In the genomic region with DNA sequence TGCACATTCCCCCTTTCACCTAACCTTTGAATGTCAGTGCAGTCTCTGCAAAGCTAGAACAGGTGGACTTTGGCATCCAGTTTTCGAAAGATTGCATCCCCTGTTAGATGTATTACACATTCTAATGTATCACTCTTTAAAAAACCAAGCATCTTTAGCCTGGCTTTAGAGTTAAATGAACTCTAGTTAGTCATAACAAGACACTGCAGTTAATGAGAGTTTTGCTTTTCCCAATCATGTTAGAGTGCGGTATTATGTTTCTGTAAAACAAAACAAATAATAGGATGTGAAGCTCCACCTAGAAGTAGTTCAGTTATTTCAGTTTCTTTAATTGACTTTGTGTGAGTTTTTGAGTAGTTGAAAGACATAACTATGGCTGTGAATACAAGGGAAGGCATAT, we compare ENCODE assay signal across 26 cellular contexts. TPM values are rescaled to one million over a fixed set of nuclear protein-coding genes. Genes with fewer than 3 reads are reported as not detected.
DNase-seq lines count a peak whose midpoint lies in the region; ATAC-seq, FAIRE-seq and TF ChIP-seq lines count a peak whose summit lies in the region.
"Had no signal": no experiment of that assay in that cellular context is flagged by ENCODE, and none has a peak within 500 bp of the region (broad histone marks: within the 10 kb centered on the region; RNA-seq: fewer than 3 reads in every experiment).

No MANE protein-coding gene starts in this region.

- DNase-seq in GM06990 (ENCODE audit: extremely low read depth, insufficient read length) (peak; percentile 48), GM12892 (ENCODE audit: insufficient read length) (no peak), thyroid gland (no peak), LoVo (ENCODE audit: low spot score) (no peak), DMS153 (lab: John Stamatoyannopoulos, UW) (no peak)
- DNase-seq: AML-193; Caco-2; Calu3; CD4-positive, alpha-beta T cell; CD8-positive, alpha-beta T cell; DMS53; DMS79; DND-41; EL; GDM1 had no signal

- intact Hi-C loops in thyroid gland (cut with DNase I), result no loop called here

- no peaks in the 10 kb centered on the region for H3K27me3 ChIP-seq in GM06990 (replicated peaks; ENCODE audit: control insufficient read depth, insufficient read depth, low read length)
- H3K27me3 ChIP-seq in OCI-LY3 (ENCODE audit: low read depth, low read length), result no peaks in the 10 kb centered on the region
- H3K27me3 ChIP-seq in thyroid gland, result no peaks in the 10 kb centered on the region

- H2AFZ ChIP-seq in OCI-LY3 (ENCODE audit: low read depth, low read length), result no peak overlapping the region

- ATAC-seq in HG02759 (IDR thresholded peaks at IDR 0.05; ENCODE audit: unreplicated experiment), result no peak
- ATAC-seq: A549; CD8-positive, alpha-beta T cell had no signal

- FAIRE-seq in GM12892 (lab: Jason Lieb, UNC), result peak; percentile 14
- FAIRE-seq: A549, D721Med, GM12891, GM19239 had no signal

- H3K27ac ChIP-seq in OCI-LY3 (ENCODE audit: low read length), result no peak overlapping the region
- peak overlapping the region in 2 of 3 donors; percentile 87 to 95 for H3K27ac ChIP-seq in thyroid gland
- H3K27ac ChIP-seq: 22Rv1; A549; BLaER1 treated with 17β-estradiol and CSF1 and Interleukin-3, amounts not matched to agents 10 nM and 100 nM; C4-2B had no signal

- H3K9me3 ChIP-seq in OCI-LY3 (ENCODE audit: insufficient read depth, low read length), result peaks cover 9% of the 10 kb centered on the region; the same call in 1 of the 2 replicates
- H3K9me3 ChIP-seq in thyroid gland, result no peaks in the 10 kb centered on the region
- H3K9me3 ChIP-seq: A549 had no signal

- peaks cover 100% of the 10 kb centered on the region for H3K79me2 ChIP-seq in OCI-LY3 (ENCODE audit: low read length)

- no peak for TF ChIP-seq POLR2A in GM12892 (IDR thresholded peaks at IDR 0.05; ENCODE audit: low read depth, low read length)
- TF ChIP-seq POLR2A in thyroid gland (IDR thresholded peaks at IDR 0.05), result no peak

- no peak overlapping the region for H3K9ac ChIP-seq in OCI-LY3 (ENCODE audit: low read length)
- H3K9ac ChIP-seq: BLaER1 treated with 17β-estradiol and CSF1 and Interleukin-3, amounts not matched to agents 10 nM and 100 nM had no signal

- WGBS in thyroid gland, 2 donors, result 96 to 99% methylated on average over 2 of the region's 2 CpGs

- TF ChIP-seq CTCF in GM06990 (IDR thresholded peaks at IDR 0.05; ENCODE audit: insufficient read depth, low read length, poor library complexity, severe bottlenecking) (no peak), OCI-LY3 (IDR thresholded peaks at IDR 0.05; ENCODE audit: low read depth, low read length) (no peak), thyroid gland (IDR thresholded peaks at IDR 0.05) (no peak)

- H3K36me3 ChIP-seq in GM06990 (ENCODE audit: control insufficient read depth, insufficient read depth, low read length) (no peaks in the 10 kb centered on the region), OCI-LY3 (replicated peaks; ENCODE audit: low read depth, low read length) (peaks cover 77% of the 10 kb centered on the region), thyroid gland (no peaks in the 10 kb centered on the region)
- H3K36me3 ChIP-seq: BLaER1 treated with 17β-estradiol and CSF1 and Interleukin-3, amounts not matched to agents 10 nM and 100 nM had no signal

- H3K4me3 ChIP-seq in GM06990 (replicated peaks; ENCODE audit: low read depth, low read length), result no peak overlapping the region
- H3K4me3 ChIP-seq in OCI-LY3 (ENCODE audit: low read length), result no peak overlapping the region
- H3K4me3 ChIP-seq in thyroid gland (replicated peaks in 1 of 3), result no peak overlapping the region
- H3K4me3 ChIP-seq: A549; BLaER1 treated with 17β-estradiol and CSF1 and Interleukin-3, amounts not matched to agents 10 nM and 100 nM had no signal

- peaks cover 58% of the 10 kb centered on the region for H4K20me1 ChIP-seq in OCI-LY3 (ENCODE audit: insufficient read depth, low read length)
- H4K20me1 ChIP-seq: BLaER1 treated with 17β-estradiol and CSF1 and Interleukin-3, amounts not matched to agents 10 nM and 100 nM had no signal

- H3K4me2 ChIP-seq in OCI-LY3 (ENCODE audit: low read length), result 0 out of 2 replicates have a peak overlapping the region, but pooled peaks have one; percentile 4
- H3K4me2 ChIP-seq: A549; BLaER1 treated with 17β-estradiol and CSF1 and Interleukin-3, amounts not matched to agents 10 nM and 100 nM had no signal

- H3K4me1 ChIP-seq in OCI-LY3 (ENCODE audit: low read length), result peaks cover 27% of the 10 kb centered on the region
- H3K4me1 ChIP-seq in thyroid gland, result peaks cover 48 to 54% of the 10 kb centered on the region in 2 donors
- H3K4me1 ChIP-seq: A549; BLaER1 treated with 17β-estradiol and CSF1 and Interleukin-3, amounts not matched to agents 10 nM and 100 nM had no signal

RNA-seq across cellular contexts. Expression of a gene that starts 42.2 kb away (rescaled TPM):
- polyA plus RNA-seq in GM12892 (2012; ENCODE audit: missing spikeins), result 12.7 TPM
- total RNA-seq in thyroid gland, result 100 to 1,000 TPM; 319 to 575 (median 470) TPM
- total RNA-seq: A172; CD8-positive, alpha-beta T cell; G401 had no signal
